Comparison of ENCODE assay signal across 8 cellular contexts in genomic region chr3:195441476-195441970, GRCh38. TPM values are rescaled to one million over a fixed set of nuclear protein-coding genes. Genes with fewer than 3 reads are reported as not detected.
DNase-seq lines count a peak whose midpoint lies in the region; ATAC-seq and TF ChIP-seq lines count a peak whose summit lies in the region.

No MANE protein-coding gene starts in this region.

- H3K9me3 ChIP-seq in CD4-positive, CD25-positive, alpha-beta regulatory T cell (ENCODE audit: control insufficient read depth in 2 of 2, low read length in 2 of 2) = no peaks in the 10 kb centered on the region
- H3K9me3 ChIP-seq in HUES6 (ENCODE audit: control insufficient read depth, insufficient read depth, low read depth, low read length) = no peaks in the 10 kb centered on the region
- H3K9me3 ChIP-seq in liver (ENCODE audit: control insufficient read depth in 4 of 4, low read length in 3 of 4) = no peaks in the 10 kb centered on the region
- no peaks in the 10 kb centered on the region for H3K9me3 ChIP-seq in thoracic aorta

- in situ Hi-C loops in astrocyte of the spinal cord (cut with HindIII; ENCODE audit: low sequenced_read_pairs) = no loop called here

- H3K27ac Mint-ChIP-seq in CD4-positive, CD25-positive, alpha-beta regulatory T cell = peak overlapping the region; percentile 58 to 94 (median 93)

- ATAC-seq in CD4-positive, CD25-positive, alpha-beta regulatory T cell (ENCODE audit: low read depth in 2 of 2) = no peak
- ATAC-seq in thoracic aorta (ENCODE audit: insufficient number of reproducible peaks, low FRiP score, low read depth) (no peak), GM21526 (IDR thresholded peaks at IDR 0.05; ENCODE audit: low FRiP score, unreplicated experiment) (no peak)

- H3K27me3 ChIP-seq in CD4-positive, CD25-positive, alpha-beta regulatory T cell (ENCODE audit: control insufficient read depth, insufficient read depth, low read length) = no peaks in the 10 kb centered on the region
- H3K27me3 ChIP-seq in HUES6 (ENCODE audit: control insufficient read depth, insufficient read depth, low read length) (no peaks in the 10 kb centered on the region), liver (ENCODE audit: control insufficient read depth in 4 of 4, insufficient read depth in 4 of 4, low read length in 3 of 4) (no peaks in the 10 kb centered on the region), thoracic aorta (replicated peaks; ENCODE audit: insufficient read depth) (no peaks in the 10 kb centered on the region)

- WGBS in liver = 20% methylated on average over 12 of the region's 12 CpGs

- peak overlapping the region; percentile 96 to 99 (median 97) for H3K4me3 Mint-ChIP-seq in CD4-positive, CD25-positive, alpha-beta regulatory T cell

- H3K4me1 ChIP-seq in CD4-positive, CD25-positive, alpha-beta regulatory T cell (ENCODE audit: control insufficient read depth, insufficient read depth, low read length, poor library complexity, severe bottlenecking) = peaks cover 39% of the 10 kb centered on the region
- H3K4me1 ChIP-seq in HUES6 (ENCODE audit: control insufficient read depth, insufficient read depth, low read length) = peaks cover 18% of the 10 kb centered on the region
- peaks cover 0 to 14% (median 9%) of the 10 kb centered on the region in 4 donors for H3K4me1 ChIP-seq in liver (ENCODE audit: control insufficient read depth in 4 of 4, insufficient read depth in 4 of 4, low read length in 3 of 4)
- peaks cover 14 to 20% of the 10 kb centered on the region in 2 donors for H3K4me1 ChIP-seq in thoracic aorta (ENCODE audit: control insufficient read depth in 1 of 2, low read depth in 2 of 2)

- H3K4me1 Mint-ChIP-seq in CD4-positive, CD25-positive, alpha-beta regulatory T cell = peaks cover 41 to 67% (median 52%) of the 10 kb centered on the region in 4 donors

- TF ChIP-seq RAD21 in liver (IDR thresholded peaks at IDR 0.05) = no peak

- TF ChIP-seq CTCF in astrocyte of the spinal cord (IDR thresholded peaks at IDR 0.05; ENCODE audit: low read depth, low read length) (no peak), liver (IDR thresholded peaks at IDR 0.05; ENCODE audit: low read depth, low read length, missing input control) (no peak), thoracic aorta (IDR thresholded peaks at IDR 0.05) (no peak)

- H3K27me3 Mint-ChIP-seq in CD4-positive, CD25-positive, alpha-beta regulatory T cell = no peaks in the 10 kb centered on the region

- peak overlapping the region; percentile 87 for H3K4me3 ChIP-seq in CD4-positive, CD25-positive, alpha-beta regulatory T cell (ENCODE audit: low read depth, low read length)
- peak overlapping the region; percentile 85 for H3K4me3 ChIP-seq in HUES6 (ENCODE audit: low read depth, low read length)
- peak overlapping the region; percentile 86 for H3K4me3 ChIP-seq in astrocyte of the spinal cord (ENCODE audit: low read depth, low read length)
- peak overlapping the region; percentile 46 to 94 (median 82) for H3K4me3 ChIP-seq in liver (ENCODE audit: low read depth in 1 of 3, low read length in 3 of 3)
- peak overlapping the region; percentile 83 for H3K4me3 ChIP-seq in thoracic aorta

- peaks cover 0 to 3% (median 0%) of the 10 kb centered on the region in 7 donors for H3K9me3 Mint-ChIP-seq in CD4-positive, CD25-positive, alpha-beta regulatory T cell

- peaks cover 4% of the 10 kb centered on the region for H3K36me3 Mint-ChIP-seq in CD4-positive, CD25-positive, alpha-beta regulatory T cell

- no peaks in the 10 kb centered on the region for H3K36me3 ChIP-seq in CD4-positive, CD25-positive, alpha-beta regulatory T cell (ENCODE audit: control insufficient read depth, insufficient read depth, low read length)
- no peaks in the 10 kb centered on the region for H3K36me3 ChIP-seq in HUES6 (ENCODE audit: control insufficient read depth, insufficient read depth, low read length)
- no peaks in the 10 kb centered on the region for H3K36me3 ChIP-seq in liver (ENCODE audit: control insufficient read depth in 4 of 4, insufficient read depth in 3 of 4, low read depth in 1 of 4, low read length in 3 of 4)
- no peaks in the 10 kb centered on the region for H3K36me3 ChIP-seq in thoracic aorta

- H3K9ac ChIP-seq in HUES6 (ENCODE audit: low read length) (peak overlapping the region; percentile 89), liver (ENCODE audit: low read depth in 1 of 2, low read length in 2 of 2) (peak overlapping the region; percentile 60 to 66)

- H3K27ac ChIP-seq in CD4-positive, CD25-positive, alpha-beta regulatory T cell (ENCODE audit: insufficient read depth, low read length, poor library complexity, severe bottlenecking) = peak overlapping the region; percentile 87
- no peak overlapping the region for H3K27ac ChIP-seq in HUES6 (ENCODE audit: low read depth, low read length)
- H3K27ac ChIP-seq in liver (ENCODE audit: low read depth in 1 of 2, low read length in 2 of 2) = peak overlapping the region; percentile 89 to 91
- H3K27ac ChIP-seq in thoracic aorta = peak overlapping the region; percentile 88 to 94

- DNase-seq in CD4-positive, CD25-positive, alpha-beta regulatory T cell = peak in 1 of 3 donors; percentile 39
- DNase-seq in astrocyte of the spinal cord (ENCODE audit: low read depth, low spot score) = peak; percentile 11
- DNase-seq in thoracic aorta (ENCODE audit: low spot score) = no peak
- DNase-seq in NCI-H524 treated with DMSO at 0.1 percent for 48 hours (lab: John Stamatoyannopoulos, UW) = no peak
- no peak for DNase-seq in NAMALWA (ENCODE audit: low spot score)

TF ChIP-seq in liver, 16 proteins besides CTCF, POLR2A, EP300 and RAD21:
- TF ChIP-seq JUND (IDR thresholded peaks at IDR 0.05) = no peak
- TF ChIP-seq RXRA (IDR thresholded peaks at IDR 0.05) = peak in 1 of 2 donors; percentile 5

RNA-seq across cellular contexts. Expression of gene ACAP2, which starts 1.3 kb away (rescaled TPM):
- 121 TPM for total RNA-seq in CD4-positive, CD25-positive, alpha-beta regulatory T cell
- 10 to 100 TPM; 36.9 to 59.2 (median 48.5) TPM for polyA plus RNA-seq in CD4-positive, CD25-positive, alpha-beta regulatory T cell
- 10 to 100 TPM; 23.0 to 28.5 TPM for total RNA-seq in liver
- polyA plus RNA-seq in liver = 10 to 100 TPM in 1 of 2 donors, 1 to 10 TPM in 1; 4.5 to 23.5 TPM
- total RNA-seq in thoracic aorta = 10 to 100 TPM; 32.2 to 56.7 TPM
